Comparison of ENCODE assay signal across 8 cellular contexts in the genomic region with DNA sequence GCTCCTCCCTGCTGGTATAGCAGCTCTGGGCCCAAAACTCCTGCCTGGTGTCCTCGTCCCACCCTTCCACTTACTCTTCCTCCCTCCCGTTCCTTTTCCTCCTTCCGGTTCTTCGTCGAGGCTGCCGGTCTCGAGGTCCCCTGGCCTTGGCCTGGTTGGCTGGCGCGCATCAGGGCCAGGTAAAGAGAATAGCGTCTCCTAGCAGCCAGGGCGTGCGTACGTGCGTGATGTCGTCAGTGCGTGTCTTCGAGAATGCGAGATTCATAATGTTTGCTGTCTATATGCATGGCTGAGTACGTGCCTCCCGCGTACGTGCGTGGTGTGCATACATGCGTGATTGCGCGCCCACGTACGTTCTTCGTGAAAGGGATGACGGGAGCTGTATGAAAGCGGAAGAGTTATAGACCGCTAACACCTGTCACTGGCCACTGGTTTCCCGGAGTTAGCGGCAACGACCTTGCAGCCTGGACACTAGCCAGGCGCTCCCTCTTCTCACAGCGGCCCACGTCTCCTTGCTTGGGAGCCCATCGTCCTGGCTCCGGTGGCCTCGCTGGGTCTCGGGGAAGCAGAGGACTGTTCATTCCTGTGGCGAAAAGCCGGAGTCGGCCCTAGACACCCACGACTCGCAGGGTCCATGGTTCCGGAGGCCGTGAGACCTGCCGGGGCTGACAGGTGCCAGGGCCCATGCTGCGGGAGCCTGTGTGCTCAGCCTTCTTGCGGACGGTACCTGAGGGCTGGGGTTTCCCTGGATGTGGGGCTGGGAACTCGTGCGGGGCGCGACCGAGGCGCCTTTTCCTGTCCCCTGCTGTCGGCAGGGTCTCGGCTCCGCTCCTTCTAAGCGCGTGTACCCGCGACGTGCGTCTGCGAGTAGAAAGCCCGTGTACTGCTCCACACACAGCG. TPM values are rescaled to one million over a fixed set of nuclear protein-coding genes. Genes with fewer than 3 reads are reported as not detected.
DNase-seq lines count a peak whose midpoint lies in the region; ATAC-seq and TF ChIP-seq lines count a peak whose summit lies in the region.

A gene (plus strand): TSS at position 392 of the 900 bp plus-strand sequence. CDS start 4,619 bp downstream, outside the sequence.

- no peaks in the 10 kb centered on the region for H3K27me3 ChIP-seq in ACC112 (ENCODE audit: insufficient read depth, low read length)
- no peaks in the 10 kb centered on the region for H3K27me3 ChIP-seq in WERI-Rb-1 (ENCODE audit: insufficient read depth, low read depth, severe bottlenecking)
- no peaks in the 10 kb centered on the region for H3K27me3 ChIP-seq in breast epithelium

- H3K9me3 ChIP-seq in WERI-Rb-1 (ENCODE audit: severe bottlenecking) (no peaks in the 10 kb centered on the region), breast epithelium (no peaks in the 10 kb centered on the region)

- H3K27ac ChIP-seq in ACC112 (ENCODE audit: low read depth, low read length) (peak within 1 kb of the TSS; percentile 98), WERI-Rb-1 (peak within 1 kb of the TSS; percentile 74), breast epithelium (peak within 1 kb of the TSS; percentile 89 to 96)

- H3K4me1 ChIP-seq in ACC112 (ENCODE audit: control insufficient read depth, insufficient read depth, low read length, unreplicated experiment) (no peaks in the 10 kb centered on the region), breast epithelium (peaks cover 0 to 4% of the 10 kb centered on the region in 2 donors)

- H2AFZ ChIP-seq in ACC112 (ENCODE audit: low read length, unreplicated experiment), result peak within 1 kb of the TSS; percentile 25

- TF ChIP-seq CTCF in WERI-Rb-1 (IDR thresholded peaks at IDR 0.05; ENCODE audit: low read depth, low read length) (no peak), breast epithelium (IDR thresholded peaks at IDR 0.05) (no peak)

- DNase-seq in NCI-H2196 treated with DMSO at 0.1 percent for 48 hours (lab: John Stamatoyannopoulos, UW; ENCODE audit: unreplicated experiment), result peak; percentile 86
- DNase-seq in WERI-Rb-1, result peak; percentile 89
- DNase-seq in breast epithelium (ENCODE audit: low spot score in 2 of 2), result peak; percentile 76 to 86
- peak; percentile 83 for DNase-seq in inferior parietal cortex (ENCODE audit: extremely low spot score)
- DNase-seq in smooth muscle cell of the brain vasculature (ENCODE audit: low read depth, low spot score), result peak; percentile 78

- intact Hi-C loops in breast epithelium (cut with DNase I; ENCODE audit: low total_unique reads), result no loop called here

- H3K79me2 ChIP-seq in ACC112 (ENCODE audit: control insufficient read depth, insufficient read depth, low read length, unreplicated experiment), result peaks cover 5% of the 10 kb centered on the region

- H3K36me3 ChIP-seq in ACC112 (ENCODE audit: insufficient read depth, low read length) (no peaks in the 10 kb centered on the region), WERI-Rb-1 (no peaks in the 10 kb centered on the region), breast epithelium (no peaks in the 10 kb centered on the region)

- H3K4me3 ChIP-seq in ACC112 (ENCODE audit: low read depth, low read length) (peak within 1 kb of the TSS; percentile 85), WERI-Rb-1 (ENCODE audit: low read depth, low read length) (peak within 1 kb of the TSS; percentile 62), breast epithelium (peak within 1 kb of the TSS; percentile 56 to 74 (median 61))

- TF ChIP-seq POLR2A in breast epithelium (IDR thresholded peaks at IDR 0.05), result no peak

- ATAC-seq in GM18870 (IDR thresholded peaks at IDR 0.05; ENCODE audit: unreplicated experiment) (peak; percentile 94), HG03135 (IDR thresholded peaks at IDR 0.05; ENCODE audit: unreplicated experiment) (peak; percentile 81)

RNA-seq across cellular contexts. Expression of the gene that starts here (rescaled TPM):
- 10 to 100 TPM; 12.3 to 20.1 (median 17.7) TPM for total RNA-seq in breast epithelium

Comparison
In these comparisons a context has a peak if more than half of its experiments do, and no peak if none do; other contexts are left out.
1. Peak in every context shown above with its lines: DNase-seq, ATAC-seq, H3K4me3 ChIP-seq and H3K27ac ChIP-seq.